Comparison of ENCODE assay signal across 31 cellular contexts in genomic region chr11:29538339-29539036, GRCh38.
"Had no signal": no experiment of that assay in that cellular context is flagged by ENCODE, and none has a peak within 500 bp of the region (broad histone marks: within the 10 kb centered on the region; RNA-seq: fewer than 3 reads in every experiment).

No MANE protein-coding gene starts in this region.

- H3K4me3 ChIP-seq: esophagus muscularis mucosa, lower lobe of right lung, smooth muscle cell, uterus had no signal

- H3K36me3 ChIP-seq: brain microvascular endothelial cell, esophagus muscularis mucosa, lower lobe of right lung, neutrophil, uterus, WERI-Rb-1 had no signal

- H3K4me2 ChIP-seq: smooth muscle cell had no signal

- H3K27me3 ChIP-seq: brain microvascular endothelial cell, esophagus muscularis mucosa, neutrophil, uterus had no signal

- ATAC-seq: activated CD4-positive, CD25-positive, alpha-beta regulatory T cell treated with anti-CD3 and anti-CD28 coated beads, Interleukin-2, amount 50 U/mL, for 24 hours; lower lobe of right lung; natural killer cell; stimulated activated memory B cell treated with anti-CD40 and anti-IgM and Interleukin-4, amounts not matched to agents 10 μg/mL and 1 μg/mL and 100 μg/mL, for 72 hours; stimulated activated naive CD8-positive, alpha-beta T cell treated with anti-CD3 and anti-CD28 coated beads, Interleukin-15, amount 100 ng/mL, for 72 hours; T-helper 17 cell had no signal

- DNase-seq: activated CD4-positive, alpha-beta T cell treated with anti-CD3 and anti-CD28 coated beads for 48 hours; activated CD4-positive, alpha-beta T cell treated with anti-CD3 and anti-CD28 coated beads, Interleukin-2, amount 50 U/mL, for 48 hours; activated CD8-positive, alpha-beta memory T cell treated with anti-CD3 and anti-CD28 coated beads for 24 hours; activated effector memory CD4-positive, alpha-beta T cell treated with Interleukin-2 at 50 U/mL for 16 hours; activated naive CD4-positive, alpha-beta T cell treated with Interleukin-2 at 50 U/mL for 16 hours; anterior cingulate cortex; brain microvascular endothelial cell; dermis blood vessel endothelial cell; effector CD4-positive, alpha-beta T cell; foreskin melanocyte; glutamatergic neuron; hippocampal formation; immature natural killer cell; kidney; lower lobe of right lung; mesendoderm; natural killer cell; stimulated activated CD4-positive, alpha-beta T cell treated with anti-CD3 and anti-CD28 coated beads, Interleukin-1b, Interleukin-23, amount 100 ng/mL, for 48 hours; stimulated activated CD4-positive, alpha-beta T cell treated with anti-CD3 and anti-CD28 coated beads, Interleukin-4, amount 100 ng/mL, for 4 hours; stimulated activated CD8-positive, alpha-beta memory T cell treated with anti-CD3 and anti-CD28 coated beads, Interleukin-4, amount 100 ng/mL, for 48 hours; stimulated activated naive CD8-positive, alpha-beta T cell treated with anti-CD3 and anti-CD28 coated beads, Interleukin-15, amount 100 ng/mL, for 72 hours; substantia nigra; T-helper 17 cell; T1000; uterus; WERI-Rb-1 had no signal

- H3K27ac ChIP-seq: brain microvascular endothelial cell, esophagus muscularis mucosa, lower lobe of right lung, neutrophil, uterus, WERI-Rb-1 had no signal

- H3K9me3 ChIP-seq: esophagus muscularis mucosa, lower lobe of right lung, neutrophil, uterus had no signal

- H3K4me1 ChIP-seq: esophagus muscularis mucosa, lower lobe of right lung, uterus had no signal
